In genomic region chr16:54673353-54673752, GRCh38 we compare ENCODE assay signal across 18 cellular contexts.
DNase-seq lines count a peak whose midpoint lies in the region; ATAC-seq and TF ChIP-seq lines count a peak whose summit lies in the region.
"Had no signal": no experiment of that assay in that cellular context is flagged by ENCODE, and none has a peak within 500 bp of the region (broad histone marks: within the 10 kb centered on the region; RNA-seq: fewer than 3 reads in every experiment).

No MANE protein-coding gene starts in this region.

- TF ChIP-seq POLR2A in breast epithelium (IDR thresholded peaks at IDR 0.05): no peak

- no peaks in the 10 kb centered on the region for H3K27me3 Mint-ChIP-seq in activated CD8-positive, alpha-beta memory T cell treated with anti-CD3 and anti-CD28 coated beads, Interleukin-2, amount 10 ng/mL, durations not matched to agents 7 days and 5 days
- H3K27me3 Mint-ChIP-seq: B cell had no signal

- no peaks in the 10 kb centered on the region for H3K36me3 Mint-ChIP-seq in activated CD8-positive, alpha-beta memory T cell treated with anti-CD3 and anti-CD28 coated beads, Interleukin-2, amount 10 ng/mL, durations not matched to agents 7 days and 5 days
- H3K36me3 Mint-ChIP-seq: CD8-positive, alpha-beta T cell had no signal

- no peaks in the 10 kb centered on the region for H3K9me3 Mint-ChIP-seq in activated CD8-positive, alpha-beta memory T cell treated with anti-CD3 and anti-CD28 coated beads, Interleukin-2, amount 10 ng/mL, durations not matched to agents 7 days and 5 days (ENCODE audit: low read depth)
- H3K9me3 Mint-ChIP-seq: CD8-positive, alpha-beta T cell; HFFc6 had no signal

- TF ChIP-seq CTCF in mammary epithelial cell (conservative IDR thresholded peaks at IDR 0.05 in 1 of 2, IDR thresholded peaks at IDR 0.05 in 1 of 2; ENCODE audit: extremely low read depth in 1 of 2, insufficient read depth in 1 of 2, low read depth in 1 of 2, low read length in 2 of 2) (no peak), breast epithelium (IDR thresholded peaks at IDR 0.05) (no peak), epithelial cell of esophagus (IDR thresholded peaks at IDR 0.05; ENCODE audit: insufficient read depth, low read depth, low read length, missing control alignments) (no peak), psoas muscle (IDR thresholded peaks at IDR 0.05) (no peak)

- H3K4me3 Mint-ChIP-seq in activated CD8-positive, alpha-beta memory T cell treated with anti-CD3 and anti-CD28 coated beads, Interleukin-2, amount 10 ng/mL, durations not matched to agents 7 days and 5 days: no peak overlapping the region
- H3K4me3 Mint-ChIP-seq: B cell; CD8-positive, alpha-beta T cell; HFFc6 had no signal

- no peaks in the 10 kb centered on the region for H3K9me3 ChIP-seq in mammary epithelial cell (replicated peaks; ENCODE audit: insufficient read depth, low read length)
- H3K9me3 ChIP-seq in breast epithelium: peaks cover 0 to 8% of the 10 kb centered on the region in 2 donors
- H3K9me3 ChIP-seq in psoas muscle: no peaks in the 10 kb centered on the region

- H4K20me1 ChIP-seq in mammary epithelial cell (ENCODE audit: insufficient read depth, low read length): no peaks in the 10 kb centered on the region
- H4K20me1 ChIP-seq: BLaER1 treated with 17β-estradiol and CSF1 and Interleukin-3, amounts not matched to agents 10 nM and 100 nM had no signal

- H3K27ac ChIP-seq in mammary epithelial cell (ENCODE audit: insufficient read depth, low read depth, low read length) (no peak overlapping the region), breast epithelium (no peak overlapping the region), psoas muscle (no peak overlapping the region)
- H3K27ac ChIP-seq: BLaER1 treated with 17β-estradiol and CSF1 and Interleukin-3, amounts not matched to agents 10 nM and 100 nM had no signal

- H3K4me1 ChIP-seq in mammary epithelial cell (ENCODE audit: insufficient read depth, low read length) (peaks cover 2% of the 10 kb centered on the region), breast epithelium (no peaks in the 10 kb centered on the region), psoas muscle (no peaks in the 10 kb centered on the region)
- H3K4me1 ChIP-seq: BLaER1 treated with 17β-estradiol and CSF1 and Interleukin-3, amounts not matched to agents 10 nM and 100 nM had no signal

- intact Hi-C loops in mammary epithelial cell (cut with micrococcal nuclease) (no loop called here), breast epithelium (cut with DNase I; ENCODE audit: low total_unique reads) (no loop called here), psoas muscle (cut with DNase I) (no loop called here)

- DNase-seq in mammary epithelial cell (peak; percentile 27), breast epithelium (ENCODE audit: low spot score in 2 of 2) (no peak), epithelial cell of esophagus (ENCODE audit: low read depth) (peak; percentile 24), psoas muscle (no peak), left lobe of liver (ENCODE audit: low spot score) (no peak)
- DNase-seq in activated CD8-positive, alpha-beta memory T cell treated with anti-CD3 and anti-CD28 coated beads, Interleukin-2, amount 10 ng/mL, durations not matched to agents 7 days and 5 days: no peak
- DNase-seq: 8988T; CD8-positive, alpha-beta T cell; DMS 273 treated with DMSO at 0.1 percent for 48 hours; DMS79; GDM1; GOT3; H7; HFFc6 had no signal

- H3K27ac Mint-ChIP-seq in activated CD8-positive, alpha-beta memory T cell treated with anti-CD3 and anti-CD28 coated beads, Interleukin-2, amount 10 ng/mL, durations not matched to agents 7 days and 5 days: no peak overlapping the region
- H3K27ac Mint-ChIP-seq: B cell; CD8-positive, alpha-beta T cell; HFFc6 had no signal

- BruUV-seq in mammary epithelial cell (replicated peaks; lab: Mats Ljungman, UMichigan): no TSS peak

- CTCF ChIA-PET in mammary epithelial cell (lab: Charles Lee; ENCODE audit: low non-redundant PET): no interaction called here
- CTCF ChIA-PET in activated CD8-positive, alpha-beta memory T cell treated with anti-CD3 and anti-CD28 coated beads, Interleukin-2, amount 10 ng/mL, durations not matched to agents 7 days and 5 days (lab: Charles Lee): no interaction called here

- no peaks in the 10 kb centered on the region for H3K4me1 Mint-ChIP-seq in activated CD8-positive, alpha-beta memory T cell treated with anti-CD3 and anti-CD28 coated beads, Interleukin-2, amount 10 ng/mL, durations not matched to agents 7 days and 5 days
- H3K4me1 Mint-ChIP-seq: B cell had no signal

- no peaks in the 10 kb centered on the region for H3K27me3 ChIP-seq in mammary epithelial cell (ENCODE audit: insufficient read depth, low read length)
- H3K27me3 ChIP-seq in breast epithelium: no peaks in the 10 kb centered on the region
- H3K27me3 ChIP-seq in psoas muscle (ENCODE audit: insufficient read depth in 3 of 3, low read length in 2 of 3): no peaks in the 10 kb centered on the region
- H3K27me3 ChIP-seq: BLaER1 treated with 17β-estradiol and CSF1 and Interleukin-3, amounts not matched to agents 10 nM and 100 nM had no signal

- no peak overlapping the region for H3K4me2 ChIP-seq in mammary epithelial cell (ENCODE audit: insufficient read depth, low read depth, low read length)
- H3K4me2 ChIP-seq: BLaER1 treated with 17β-estradiol and CSF1 and Interleukin-3, amounts not matched to agents 10 nM and 100 nM had no signal

- no peak overlapping the region for H3K4me3 ChIP-seq in mammary epithelial cell (replicated peaks in 1 of 3; ENCODE audit: insufficient read depth in 1 of 3, low read depth in 2 of 3, low read length in 3 of 3)
- no peak overlapping the region for H3K4me3 ChIP-seq in breast epithelium
- H3K4me3 ChIP-seq in epithelial cell of esophagus (ENCODE audit: low read length): no peak overlapping the region
- H3K4me3 ChIP-seq in psoas muscle: no peak overlapping the region
- H3K4me3 ChIP-seq: BLaER1 treated with 17β-estradiol and CSF1 and Interleukin-3, amounts not matched to agents 10 nM and 100 nM had no signal

- dilution Hi-C loops in mammary epithelial cell (cut with HindIII; ENCODE audit: low sequenced_read_pairs): no loop called here

- ATAC-seq in psoas muscle: peak in 3 of 4 donors; percentile 55 to 86 (median 83)
- no peak for ATAC-seq in activated CD8-positive, alpha-beta memory T cell treated with anti-CD3 and anti-CD28 coated beads, Interleukin-2, amount 10 ng/mL, durations not matched to agents 7 days and 5 days
- no peak for ATAC-seq in HG03469 (IDR thresholded peaks at IDR 0.05; ENCODE audit: unreplicated experiment)
- ATAC-seq in left lobe of liver: no peak
- ATAC-seq: CD8-positive, alpha-beta T cell; HCT116 had no signal

- no peak overlapping the region for H3K9ac ChIP-seq in mammary epithelial cell (ENCODE audit: insufficient read depth, low read length)
- H3K9ac ChIP-seq: BLaER1 treated with 17β-estradiol and CSF1 and Interleukin-3, amounts not matched to agents 10 nM and 100 nM had no signal

- 93% methylated on average over 1 of the region's 1 CpG for WGBS in mammary epithelial cell (ENCODE audit: low coverage, missing lambda C conversion rate)
- 35 to 81% (median 71%) methylated on average over 1 of the region's 1 CpG for WGBS in psoas muscle, 3 donors

- H2AFZ ChIP-seq in mammary epithelial cell (ENCODE audit: low read depth, low read length): no peak overlapping the region

- H3K79me2 ChIP-seq in mammary epithelial cell (ENCODE audit: insufficient read depth, low read length): no peaks in the 10 kb centered on the region

- in situ Hi-C loops in mammary epithelial cell (cut with MboI; ENCODE audit: low sequenced_read_pairs in 2 of 2): no loop called here

- H3K36me3 ChIP-seq in mammary epithelial cell (ENCODE audit: insufficient read depth, low read length): no peaks in the 10 kb centered on the region
- H3K36me3 ChIP-seq in breast epithelium: no peaks in the 10 kb centered on the region
- no peaks in the 10 kb centered on the region for H3K36me3 ChIP-seq in psoas muscle (ENCODE audit: insufficient read depth in 1 of 2, low read depth in 1 of 2)
- H3K36me3 ChIP-seq: BLaER1 treated with 17β-estradiol and CSF1 and Interleukin-3, amounts not matched to agents 10 nM and 100 nM had no signal

Comparison
In these comparisons a context has a peak if more than half of its experiments do, and no peak if none do; other contexts are left out.
1. DNase-seq: peak in mammary epithelial cell (single experiment) and epithelial cell of esophagus (single experiment); none in breast epithelium (0 of 2), psoas muscle (0 of 2), activated CD8-positive, alpha-beta memory T cell treated with anti-CD3 and anti-CD28 coated beads, Interleukin-2, amount 10 ng/mL, durations not matched to agents 7 days and 5 days (single experiment) and left lobe of liver (single experiment).
2. ATAC-seq: peak in psoas muscle (3 of 4); none in activated CD8-positive, alpha-beta memory T cell treated with anti-CD3 and anti-CD28 coated beads, Interleukin-2, amount 10 ng/mL, durations not matched to agents 7 days and 5 days (single experiment), HG03469 (single experiment) and left lobe of liver (single experiment).